Comparison of ENCODE assay signal across 1 cellular context in genomic region chr7:90180649-90181048, GRCh38.
TF ChIP-seq lines count a peak whose summit lies in the region.

No MANE protein-coding gene starts in this region.

TF ChIP-seq in GM23338, 12 proteins besides CTCF, POLR2A, EP300 and RAD21 (continued from another document):
- TF ChIP-seq ZNF462 (CRISPR knock-in tag; IDR thresholded peaks at IDR 0.05), result no peak
- TF ChIP-seq ZNF114 (CRISPR knock-in tag; IDR thresholded peaks at IDR 0.05), result no peak
- no peak for TF ChIP-seq NANOG (IDR thresholded peaks at IDR 0.05; ENCODE audit: borderline replicate concordance)
- TF ChIP-seq EZH2phosphoT487 (IDR thresholded peaks at IDR 0.05; ENCODE audit: unreplicated experiment), result no peak
- no peak for TF ChIP-seq ZNF331 (CRISPR knock-in tag; IDR thresholded peaks at IDR 0.05; ENCODE audit: low read depth)
- TF ChIP-seq POLR2AphosphoS5 (IDR thresholded peaks at IDR 0.05; ENCODE audit: low read depth), result no peak
- no peak for TF ChIP-seq JUNB (IDR thresholded peaks at IDR 0.05; ENCODE audit: unreplicated experiment)
